In genomic region chr6:17086469-17086868, GRCh38 we compare ENCODE assay signal across 8 cellular contexts. TPM values are rescaled to one million over a fixed set of nuclear protein-coding genes. Genes with fewer than 3 reads are reported as not detected.
DNase-seq lines count a peak whose midpoint lies in the region; ATAC-seq lines count a peak whose summit lies in the region.

No MANE protein-coding gene starts in this region.

- H3K27me3 Mint-ChIP-seq in activated CD4-positive, alpha-beta memory T cell treated with anti-CD3 and anti-CD28 coated beads for 36 hours = peaks cover 7% of the 10 kb centered on the region
- peaks cover 10% of the 10 kb centered on the region for H3K27me3 Mint-ChIP-seq in activated CD4-positive, alpha-beta memory T cell treated with anti-CD3 and anti-CD28 coated beads, Interleukin-2, amount 10 ng/mL, durations not matched to agents 7 days and 5 days

- H3K4me3 Mint-ChIP-seq in activated CD4-positive, alpha-beta memory T cell treated with anti-CD3 and anti-CD28 coated beads for 36 hours = no peak overlapping the region
- no peak overlapping the region for H3K4me3 Mint-ChIP-seq in activated CD4-positive, alpha-beta memory T cell treated with anti-CD3 and anti-CD28 coated beads, Interleukin-2, amount 10 ng/mL, durations not matched to agents 7 days and 5 days

- H3K36me3 Mint-ChIP-seq in activated CD4-positive, alpha-beta memory T cell treated with anti-CD3 and anti-CD28 coated beads for 36 hours = no peaks in the 10 kb centered on the region
- H3K36me3 Mint-ChIP-seq in activated CD4-positive, alpha-beta memory T cell treated with anti-CD3 and anti-CD28 coated beads, Interleukin-2, amount 10 ng/mL, durations not matched to agents 7 days and 5 days (ENCODE audit: low read depth) = no peaks in the 10 kb centered on the region

- ATAC-seq in esophagus mucosa = peak; percentile 79
- ATAC-seq in HG03280 (IDR thresholded peaks at IDR 0.05; ENCODE audit: unreplicated experiment) = no peak
- ATAC-seq in GM19397 (IDR thresholded peaks at IDR 0.05; ENCODE audit: unreplicated experiment) = no peak

- POLR2A ChIA-PET in activated CD4-positive, alpha-beta memory T cell treated with anti-CD3 and anti-CD28 coated beads for 36 hours (lab: Charles Lee) = no interaction called here
- POLR2A ChIA-PET in activated CD4-positive, alpha-beta memory T cell treated with anti-CD3 and anti-CD28 coated beads, Interleukin-2, amount 10 ng/mL, durations not matched to agents 7 days and 5 days (lab: Charles Lee) = no interaction called here

- peaks cover 4% of the 10 kb centered on the region for H3K9me3 Mint-ChIP-seq in activated CD4-positive, alpha-beta memory T cell treated with anti-CD3 and anti-CD28 coated beads for 36 hours
- H3K9me3 Mint-ChIP-seq in activated CD4-positive, alpha-beta memory T cell treated with anti-CD3 and anti-CD28 coated beads, Interleukin-2, amount 10 ng/mL, durations not matched to agents 7 days and 5 days = no peaks in the 10 kb centered on the region

- DNase-seq in activated CD4-positive, alpha-beta memory T cell treated with anti-CD3 and anti-CD28 coated beads for 36 hours = peak; percentile 19
- no peak for DNase-seq in activated CD4-positive, alpha-beta memory T cell treated with anti-CD3 and anti-CD28 coated beads, Interleukin-2, amount 10 ng/mL, durations not matched to agents 7 days and 5 days
- DNase-seq in Kasumi-1 (lab: John Stamatoyannopoulos, UW) = peak; percentile 42 to 60
- DNase-seq in T1000 (lab: John Stamatoyannopoulos, UW) = peak; percentile 18
- DNase-seq in myocyte (ENCODE audit: low read depth) = peak; percentile 84

- H3K27ac Mint-ChIP-seq in activated CD4-positive, alpha-beta memory T cell treated with anti-CD3 and anti-CD28 coated beads for 36 hours = no peak overlapping the region
- H3K27ac Mint-ChIP-seq in activated CD4-positive, alpha-beta memory T cell treated with anti-CD3 and anti-CD28 coated beads, Interleukin-2, amount 10 ng/mL, durations not matched to agents 7 days and 5 days = no peak overlapping the region

- no peaks in the 10 kb centered on the region for H3K4me1 Mint-ChIP-seq in activated CD4-positive, alpha-beta memory T cell treated with anti-CD3 and anti-CD28 coated beads for 36 hours (ENCODE audit: low read depth)
- H3K4me1 Mint-ChIP-seq in activated CD4-positive, alpha-beta memory T cell treated with anti-CD3 and anti-CD28 coated beads, Interleukin-2, amount 10 ng/mL, durations not matched to agents 7 days and 5 days = no peaks in the 10 kb centered on the region

- intact Hi-C loops in activated CD4-positive, alpha-beta memory T cell treated with anti-CD3 and anti-CD28 coated beads for 36 hours (cut with micrococcal nuclease) = loop anchor here (1.0 kb wide), 1 partner anchor 322 kb away; no protein-coding TSS in a partner anchor

- CTCF ChIA-PET in activated CD4-positive, alpha-beta memory T cell treated with anti-CD3 and anti-CD28 coated beads for 36 hours (lab: Charles Lee) = interaction anchor here (0.7 to 2.4 kb wide), 20 partner anchors 9 to 801 kb away, joined by 3 to 18 read pairs (median 4); partner anchors contain the start of gene ATXN1
- CTCF ChIA-PET in activated CD4-positive, alpha-beta memory T cell treated with anti-CD3 and anti-CD28 coated beads, Interleukin-2, amount 10 ng/mL, durations not matched to agents 7 days and 5 days (lab: Charles Lee) = interaction anchor here (0.6 to 2.1 kb wide), 6 partner anchors 9 to 678 kb away, joined by 3 to 9 read pairs (median 4); no protein-coding TSS in a partner anchor

RNA-seq across cellular contexts. Expression of gene STMND1, which starts 15.4 kb away (rescaled TPM):
- not detected for total RNA-seq in activated CD4-positive, alpha-beta memory T cell treated with anti-CD3 and anti-CD28 coated beads for 36 hours
- not detected for total RNA-seq in activated CD4-positive, alpha-beta memory T cell treated with anti-CD3 and anti-CD28 coated beads, Interleukin-2, amount 10 ng/mL, durations not matched to agents 7 days and 5 days
- not detected for total RNA-seq in esophagus mucosa
- total RNA-seq in myocyte = not detected in 2 replicates
- polyA plus RNA-seq in myocyte (2012) = not detected
